9 cellular contexts compared by ENCODE assay signal in genomic region chr10:132904169-132904813, GRCh38. TPM values are rescaled to one million over a fixed set of nuclear protein-coding genes. Genes with fewer than 3 reads are reported as not detected.
A peak's percentile ranks its signal among the peaks of the same experiment; 100 is the strongest.
DNase-seq lines count a peak whose midpoint lies in the region; ATAC-seq and TF ChIP-seq lines count a peak whose summit lies in the region.
"Had no signal": no experiment of that assay in that cellular context is flagged by ENCODE, and none has a peak within 500 bp of the region (broad histone marks: within the 10 kb centered on the region; RNA-seq: fewer than 3 reads in every experiment).

No MANE protein-coding gene starts in this region.

- no peak overlapping the region for H3K27ac ChIP-seq in fibroblast of lung (ENCODE audit: insufficient read depth, low read length)
- H3K27ac ChIP-seq in parathyroid adenoma, result no peak overlapping the region

- no peaks in the 10 kb centered on the region for H3K9me3 ChIP-seq in fibroblast of lung (ENCODE audit: control insufficient read depth, insufficient read depth, low read depth, low read length)
- no peaks in the 10 kb centered on the region for H3K9me3 ChIP-seq in parathyroid adenoma (ENCODE audit: control insufficient read depth, low read length)

- TF ChIP-seq CTCF in fibroblast of lung (conservative IDR thresholded peaks at IDR 0.05 in 1 of 2, IDR thresholded peaks at IDR 0.05 in 1 of 2; ENCODE audit: low read depth in 1 of 2, low read length in 2 of 2) (peak; percentile 65 to 79), parathyroid adenoma (IDR thresholded peaks at IDR 0.05) (peak; percentile 58)

- ATAC-seq in GM19395 (IDR thresholded peaks at IDR 0.05; ENCODE audit: unreplicated experiment) (no peak), GM21737 (IDR thresholded peaks at IDR 0.05; ENCODE audit: unreplicated experiment) (no peak)

- H3K36me3 ChIP-seq in fibroblast of lung (ENCODE audit: control insufficient read depth, insufficient read depth, low read length), result no peaks in the 10 kb centered on the region
- H3K36me3 ChIP-seq in parathyroid adenoma (ENCODE audit: control insufficient read depth, insufficient read depth, low read length), result no peaks in the 10 kb centered on the region

- H3K27me3 ChIP-seq in fibroblast of lung (ENCODE audit: control insufficient read depth, insufficient read depth, low read length) (no peaks in the 10 kb centered on the region), parathyroid adenoma (ENCODE audit: control insufficient read depth, insufficient read depth, low read length) (no peaks in the 10 kb centered on the region)

- H2AFZ ChIP-seq in fibroblast of lung (ENCODE audit: low read length), result no peak overlapping the region
- H2AFZ ChIP-seq in parathyroid adenoma, result no peak overlapping the region

- H3K4me2 ChIP-seq in fibroblast of lung (ENCODE audit: extremely low read depth, insufficient read depth, low read length) (no peak overlapping the region), parathyroid adenoma (ENCODE audit: low read length) (no peak overlapping the region)

- H3K9ac ChIP-seq in fibroblast of lung (ENCODE audit: insufficient read depth, low read length) (no peak overlapping the region), parathyroid adenoma (no peak overlapping the region)

- H4K20me1 ChIP-seq in fibroblast of lung (ENCODE audit: control insufficient read depth, extremely low read depth, insufficient read depth, low read length), result no peaks in the 10 kb centered on the region

- H3K4me1 ChIP-seq in fibroblast of lung (ENCODE audit: control insufficient read depth, extremely low read depth, insufficient read depth, low read length) (no peaks in the 10 kb centered on the region), parathyroid adenoma (no peaks in the 10 kb centered on the region)

- peak; percentile 9 for DNase-seq in NCI-H1694 (lab: John Stamatoyannopoulos, UW)
- no peak for DNase-seq in NCI-H1694 treated with DMSO at 0.1 percent for 48 hours (lab: John Stamatoyannopoulos, UW)
- peak; percentile 51 for DNase-seq in KG1 (lab: John Stamatoyannopoulos, UW)
- peak; percentile 48 for DNase-seq in activated CD4-positive, CD25-positive, alpha-beta regulatory T cell treated with anti-CD3 and anti-CD28 coated beads, Interleukin-2, amount 50 U/mL, for 72 hours
- DNase-seq in fibroblast of lung (ENCODE audit: low read depth in 2 of 2), result peak; percentile 20 to 32

- H3K79me2 ChIP-seq in fibroblast of lung (ENCODE audit: control insufficient read depth, insufficient read depth, low read length) (no peaks in the 10 kb centered on the region), parathyroid adenoma (no peaks in the 10 kb centered on the region)

- no peak overlapping the region for H3K4me3 ChIP-seq in fibroblast of lung (replicated peaks in 1 of 4; ENCODE audit: control extremely low read depth in 1 of 4, insufficient read depth in 1 of 4, low read depth in 3 of 4, low read length in 4 of 4)
- no peak overlapping the region for H3K4me3 ChIP-seq in parathyroid adenoma (ENCODE audit: low read depth, low read length)

RNA-seq across cellular contexts. Expression of gene CFAP46, which starts 38.1 kb away (rescaled TPM):
- total RNA-seq in fibroblast of lung, result 0.26 and 0.66 TPM in 2 replicates
- polyA plus RNA-seq in fibroblast of lung, result 0.25 and 0.64 TPM in 2 replicates
- 0.56 and 0.60 TPM in 2 replicates for polyA plus RNA-seq in fibroblast of lung (2012)
- polyA minus RNA-seq in fibroblast of lung (ENCODE audit: low replicate concordance), result 2.6 TPM in 1 of 2 replicates, not detected in the other
- total RNA-seq: CD4-positive, CD25-positive, alpha-beta regulatory T cell had no signal
- polyA plus RNA-seq: CD4-positive, CD25-positive, alpha-beta regulatory T cell had no signal
